In the genomic region with DNA sequence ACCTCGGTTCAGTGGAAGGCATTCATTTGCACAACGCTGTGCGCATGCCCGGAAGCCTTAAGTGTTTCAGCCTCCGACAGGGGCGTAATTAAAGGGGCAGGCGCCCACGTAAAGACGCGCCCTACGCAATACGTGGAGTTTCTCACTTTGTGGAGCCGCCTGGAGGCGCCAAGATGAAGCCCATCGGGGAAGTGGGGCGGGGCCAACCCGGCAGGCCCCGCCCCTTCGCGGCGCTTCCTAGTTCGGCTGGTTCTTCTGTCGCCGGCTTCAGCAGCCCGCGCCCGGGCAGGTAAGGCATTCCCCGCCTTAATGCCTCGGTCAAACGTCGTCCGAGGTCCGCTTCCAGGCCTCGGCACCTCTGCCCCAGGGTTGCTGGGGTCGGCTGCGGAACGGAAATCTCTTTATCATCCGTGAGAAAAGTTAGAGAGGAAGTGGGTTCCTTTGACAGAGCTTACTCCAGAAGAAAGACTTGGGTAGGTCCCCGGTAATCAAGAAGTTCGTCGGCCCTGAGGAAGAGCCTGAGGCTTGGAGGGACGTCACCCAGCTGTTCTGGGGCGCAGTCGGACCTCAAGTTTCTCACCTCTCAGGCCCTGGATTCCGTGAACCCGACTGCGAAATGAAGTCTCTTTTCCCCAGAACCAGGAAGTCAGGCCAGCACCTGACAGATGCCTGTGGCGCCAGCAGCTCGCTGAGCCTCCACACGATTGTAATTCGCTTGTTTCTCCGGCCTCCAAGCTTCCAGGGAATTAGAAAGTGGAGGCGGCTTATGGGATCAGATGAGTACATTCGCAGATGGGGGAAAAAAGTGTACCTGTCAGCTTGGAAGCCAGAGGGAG, we compare ENCODE assay signal across 1 cellular context.
TF ChIP-seq lines count a peak whose summit lies in the region.

A gene (plus strand): TSS at position 224 of the 836 bp plus-strand sequence. CDS start 9,161 bp downstream, outside the sequence.
A gene with protein sequence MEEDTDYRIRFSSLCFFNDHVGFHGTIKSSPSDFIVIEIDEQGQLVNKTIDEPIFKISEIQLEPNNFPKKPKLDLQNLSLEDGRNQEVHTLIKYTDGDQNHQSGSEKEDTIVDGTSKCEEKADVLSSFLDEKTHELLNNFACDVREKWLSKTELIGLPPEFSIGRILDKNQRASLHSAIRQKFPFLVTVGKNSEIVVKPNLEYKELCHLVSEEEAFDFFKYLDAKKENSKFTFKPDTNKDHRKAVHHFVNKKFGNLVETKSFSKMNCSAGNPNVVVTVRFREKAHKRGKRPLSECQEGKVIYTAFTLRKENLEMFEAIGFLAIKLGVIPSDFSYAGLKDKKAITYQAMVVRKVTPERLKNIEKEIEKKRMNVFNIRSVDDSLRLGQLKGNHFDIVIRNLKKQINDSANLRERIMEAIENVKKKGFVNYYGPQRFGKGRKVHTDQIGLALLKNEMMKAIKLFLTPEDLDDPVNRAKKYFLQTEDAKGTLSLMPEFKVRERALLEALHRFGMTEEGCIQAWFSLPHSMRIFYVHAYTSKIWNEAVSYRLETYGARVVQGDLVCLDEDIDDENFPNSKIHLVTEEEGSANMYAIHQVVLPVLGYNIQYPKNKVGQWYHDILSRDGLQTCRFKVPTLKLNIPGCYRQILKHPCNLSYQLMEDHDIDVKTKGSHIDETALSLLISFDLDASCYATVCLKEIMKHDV (minus strand): TSS at position 63 of the 836 bp plus-strand sequence. CDS start 3,545 bp downstream, outside the sequence.

TF ChIP-seq in K562, 482 proteins besides CTCF, POLR2A, EP300 and RAD21 (continued from another document and continues in another):
- no peak for TF ChIP-seq BMI1 (IDR thresholded peaks at IDR 0.05; ENCODE audit: low read length)
- TF ChIP-seq CEBPB (tag; IDR thresholded peaks at IDR 0.05) = peak; percentile 59
- no peak for TF ChIP-seq TFAM (CRISPR knock-in tag; conservative IDR thresholded peaks at IDR 0.05)
- peak; percentile 31 to 55; a peak in 2 of 4 replicates for TF ChIP-seq FOXK2 (conservative IDR thresholded peaks at IDR 0.05 in 1 of 2, IDR thresholded peaks at IDR 0.05 in 1 of 2; ENCODE audit: low read depth in 2 of 2)
- TF ChIP-seq, protein P1, sequence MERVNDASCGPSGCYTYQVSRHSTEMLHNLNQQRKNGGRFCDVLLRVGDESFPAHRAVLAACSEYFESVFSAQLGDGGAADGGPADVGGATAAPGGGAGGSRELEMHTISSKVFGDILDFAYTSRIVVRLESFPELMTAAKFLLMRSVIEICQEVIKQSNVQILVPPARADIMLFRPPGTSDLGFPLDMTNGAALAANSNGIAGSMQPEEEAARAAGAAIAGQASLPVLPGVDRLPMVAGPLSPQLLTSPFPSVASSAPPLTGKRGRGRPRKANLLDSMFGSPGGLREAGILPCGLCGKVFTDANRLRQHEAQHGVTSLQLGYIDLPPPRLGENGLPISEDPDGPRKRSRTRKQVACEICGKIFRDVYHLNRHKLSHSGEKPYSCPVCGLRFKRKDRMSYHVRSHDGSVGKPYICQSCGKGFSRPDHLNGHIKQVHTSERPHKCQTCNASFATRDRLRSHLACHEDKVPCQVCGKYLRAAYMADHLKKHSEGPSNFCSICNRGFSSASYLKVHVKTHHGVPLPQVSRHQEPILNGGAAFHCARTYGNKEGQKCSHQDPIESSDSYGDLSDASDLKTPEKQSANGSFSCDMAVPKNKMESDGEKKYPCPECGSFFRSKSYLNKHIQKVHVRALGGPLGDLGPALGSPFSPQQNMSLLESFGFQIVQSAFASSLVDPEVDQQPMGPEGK (CRISPR knock-in tag; IDR thresholded peaks at IDR 0.05; ENCODE audit: borderline replicate concordance) = no peak
- TF ChIP-seq WHSC1 (IDR thresholded peaks at IDR 0.05; ENCODE audit: low read length) = no peak
- TF ChIP-seq SIN3A (IDR thresholded peaks at IDR 0.05; ENCODE audit: borderline replicate concordance in 2 of 2, control insufficient read depth in 1 of 2, low read depth in 2 of 2, low read length in 2 of 2) = peak; percentile 23 to 65; a peak in 1 of 4 replicates
- TF ChIP-seq RFX7 (CRISPR knock-in tag; IDR thresholded peaks at IDR 0.05) = no peak
- peak; percentile 31 for TF ChIP-seq ASH1L (IDR thresholded peaks at IDR 0.05; ENCODE audit: borderline replicate concordance, low read depth, partially characterized antibody)
- no peak for TF ChIP-seq TEAD4 (IDR thresholded peaks at IDR 0.05; ENCODE audit: low read length)
- TF ChIP-seq TEAD4 (CRISPR knock-in tag; IDR thresholded peaks at IDR 0.05; ENCODE audit: borderline replicate concordance) = no peak
- TF ChIP-seq NR4A1 (CRISPR knock-in tag; IDR thresholded peaks at IDR 0.05) = no peak
- no peak for TF ChIP-seq NR4A1 (tag; IDR thresholded peaks at IDR 0.05)
- peak; percentile 73 for TF ChIP-seq HCFC1 (IDR thresholded peaks at IDR 0.05; ENCODE audit: low read depth, low read length)
- no peak for TF ChIP-seq ZNF696 (CRISPR knock-in tag; conservative IDR thresholded peaks at IDR 0.05)
- no peak for TF ChIP-seq ZNF324 (CRISPR knock-in tag; IDR thresholded peaks at IDR 0.05)
- no peak for TF ChIP-seq SAFB (IDR thresholded peaks at IDR 0.05; ENCODE audit: borderline replicate concordance, low read depth, low read length)
- TF ChIP-seq CHD2 (IDR thresholded peaks at IDR 0.05; ENCODE audit: low read depth, low read length) = 0 out of 2 replicates have a peak, but pooled peaks have one; percentile 2
- TF ChIP-seq POU5F1 (IDR thresholded peaks at IDR 0.05; ENCODE audit: borderline replicate concordance, low read depth, low read length, partially characterized antibody) = no peak
- TF ChIP-seq, protein P2, sequence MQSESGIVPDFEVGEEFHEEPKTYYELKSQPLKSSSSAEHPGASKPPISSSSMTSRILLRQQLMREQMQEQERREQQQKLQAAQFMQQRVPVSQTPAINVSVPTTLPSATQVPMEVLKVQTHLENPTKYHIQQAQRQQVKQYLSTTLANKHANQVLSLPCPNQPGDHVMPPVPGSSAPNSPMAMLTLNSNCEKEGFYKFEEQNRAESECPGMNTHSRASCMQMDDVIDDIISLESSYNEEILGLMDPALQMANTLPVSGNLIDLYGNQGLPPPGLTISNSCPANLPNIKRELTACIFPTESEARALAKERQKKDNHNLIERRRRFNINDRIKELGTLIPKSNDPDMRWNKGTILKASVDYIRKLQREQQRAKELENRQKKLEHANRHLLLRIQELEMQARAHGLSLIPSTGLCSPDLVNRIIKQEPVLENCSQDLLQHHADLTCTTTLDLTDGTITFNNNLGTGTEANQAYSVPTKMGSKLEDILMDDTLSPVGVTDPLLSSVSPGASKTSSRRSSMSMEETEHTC (IDR thresholded peaks at IDR 0.05) = no peak
- TF ChIP-seq, protein P3, sequence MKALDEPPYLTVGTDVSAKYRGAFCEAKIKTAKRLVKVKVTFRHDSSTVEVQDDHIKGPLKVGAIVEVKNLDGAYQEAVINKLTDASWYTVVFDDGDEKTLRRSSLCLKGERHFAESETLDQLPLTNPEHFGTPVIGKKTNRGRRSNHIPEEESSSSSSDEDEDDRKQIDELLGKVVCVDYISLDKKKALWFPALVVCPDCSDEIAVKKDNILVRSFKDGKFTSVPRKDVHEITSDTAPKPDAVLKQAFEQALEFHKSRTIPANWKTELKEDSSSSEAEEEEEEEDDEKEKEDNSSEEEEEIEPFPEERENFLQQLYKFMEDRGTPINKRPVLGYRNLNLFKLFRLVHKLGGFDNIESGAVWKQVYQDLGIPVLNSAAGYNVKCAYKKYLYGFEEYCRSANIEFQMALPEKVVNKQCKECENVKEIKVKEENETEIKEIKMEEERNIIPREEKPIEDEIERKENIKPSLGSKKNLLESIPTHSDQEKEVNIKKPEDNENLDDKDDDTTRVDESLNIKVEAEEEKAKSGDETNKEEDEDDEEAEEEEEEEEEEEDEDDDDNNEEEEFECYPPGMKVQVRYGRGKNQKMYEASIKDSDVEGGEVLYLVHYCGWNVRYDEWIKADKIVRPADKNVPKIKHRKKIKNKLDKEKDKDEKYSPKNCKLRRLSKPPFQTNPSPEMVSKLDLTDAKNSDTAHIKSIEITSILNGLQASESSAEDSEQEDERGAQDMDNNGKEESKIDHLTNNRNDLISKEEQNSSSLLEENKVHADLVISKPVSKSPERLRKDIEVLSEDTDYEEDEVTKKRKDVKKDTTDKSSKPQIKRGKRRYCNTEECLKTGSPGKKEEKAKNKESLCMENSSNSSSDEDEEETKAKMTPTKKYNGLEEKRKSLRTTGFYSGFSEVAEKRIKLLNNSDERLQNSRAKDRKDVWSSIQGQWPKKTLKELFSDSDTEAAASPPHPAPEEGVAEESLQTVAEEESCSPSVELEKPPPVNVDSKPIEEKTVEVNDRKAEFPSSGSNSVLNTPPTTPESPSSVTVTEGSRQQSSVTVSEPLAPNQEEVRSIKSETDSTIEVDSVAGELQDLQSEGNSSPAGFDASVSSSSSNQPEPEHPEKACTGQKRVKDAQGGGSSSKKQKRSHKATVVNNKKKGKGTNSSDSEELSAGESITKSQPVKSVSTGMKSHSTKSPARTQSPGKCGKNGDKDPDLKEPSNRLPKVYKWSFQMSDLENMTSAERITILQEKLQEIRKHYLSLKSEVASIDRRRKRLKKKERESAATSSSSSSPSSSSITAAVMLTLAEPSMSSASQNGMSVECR (CRISPR knock-in tag; IDR thresholded peaks at IDR 0.05) = peak; percentile 65
- 0 out of 2 replicates have a peak, but pooled peaks have one; percentile 13 for TF ChIP-seq SMC3 (conservative IDR thresholded peaks at IDR 0.05; ENCODE audit: insufficient read depth, low read depth, low read length)
- no peak for TF ChIP-seq NFYB (IDR thresholded peaks at IDR 0.05; ENCODE audit: extremely low read depth, insufficient read length)
- TF ChIP-seq SAP30 (IDR thresholded peaks at IDR 0.05; ENCODE audit: borderline replicate concordance, insufficient read depth, low read depth, low read length, poor library complexity, severe bottlenecking) = peak; percentile 35
- no peak for TF ChIP-seq ZNF232 (CRISPR knock-in tag; IDR thresholded peaks at IDR 0.05)
- 0 out of 2 replicates have a peak, but pooled peaks have one; percentile 5 for TF ChIP-seq ARID1B (IDR thresholded peaks at IDR 0.05)
- TF ChIP-seq ZNF134 (CRISPR knock-in tag; conservative IDR thresholded peaks at IDR 0.05) = no peak
- TF ChIP-seq RFX5 (IDR thresholded peaks at IDR 0.05; ENCODE audit: low read depth, low read length) = no peak
- peak; percentile 40; the same call in 1 of the 2 replicates for TF ChIP-seq JUN (IDR thresholded peaks at IDR 0.05; ENCODE audit: borderline replicate concordance, low read depth, low read length)
- TF ChIP-seq JUN (CRISPR knock-in tag; IDR thresholded peaks at IDR 0.05; ENCODE audit: borderline replicate concordance) = no peak
- no peak for TF ChIP-seq KDM4B (IDR thresholded peaks at IDR 0.05; ENCODE audit: borderline replicate concordance in 2 of 2, low read depth in 1 of 2)
- no peak for TF ChIP-seq NFE2 (IDR thresholded peaks at IDR 0.05; ENCODE audit: low read depth)
- no peak for TF ChIP-seq THRAP3 (IDR thresholded peaks at IDR 0.05; ENCODE audit: borderline replicate concordance)
- TF ChIP-seq FOXJ3 (CRISPR knock-in tag; IDR thresholded peaks at IDR 0.05) = no peak
- TF ChIP-seq NR3C1 (CRISPR knock-in tag; IDR thresholded peaks at IDR 0.05) = no peak
- TF ChIP-seq ZNF23 (CRISPR knock-in tag; IDR thresholded peaks at IDR 0.05) = no peak
- TF ChIP-seq ZNF24 (IDR thresholded peaks at IDR 0.05) = peak; percentile 85
- TF ChIP-seq CREBBP (IDR thresholded peaks at IDR 0.05; ENCODE audit: low read depth, low read length) = no peak
- no peak for TF ChIP-seq BRD9 (IDR thresholded peaks at IDR 0.05; ENCODE audit: low read depth, partially characterized antibody)
- no peak for TF ChIP-seq SNRNP70 (optimal IDR thresholded peaks at IDR 0.05; ENCODE audit: low read depth, low read length)
- TF ChIP-seq, protein P4, sequence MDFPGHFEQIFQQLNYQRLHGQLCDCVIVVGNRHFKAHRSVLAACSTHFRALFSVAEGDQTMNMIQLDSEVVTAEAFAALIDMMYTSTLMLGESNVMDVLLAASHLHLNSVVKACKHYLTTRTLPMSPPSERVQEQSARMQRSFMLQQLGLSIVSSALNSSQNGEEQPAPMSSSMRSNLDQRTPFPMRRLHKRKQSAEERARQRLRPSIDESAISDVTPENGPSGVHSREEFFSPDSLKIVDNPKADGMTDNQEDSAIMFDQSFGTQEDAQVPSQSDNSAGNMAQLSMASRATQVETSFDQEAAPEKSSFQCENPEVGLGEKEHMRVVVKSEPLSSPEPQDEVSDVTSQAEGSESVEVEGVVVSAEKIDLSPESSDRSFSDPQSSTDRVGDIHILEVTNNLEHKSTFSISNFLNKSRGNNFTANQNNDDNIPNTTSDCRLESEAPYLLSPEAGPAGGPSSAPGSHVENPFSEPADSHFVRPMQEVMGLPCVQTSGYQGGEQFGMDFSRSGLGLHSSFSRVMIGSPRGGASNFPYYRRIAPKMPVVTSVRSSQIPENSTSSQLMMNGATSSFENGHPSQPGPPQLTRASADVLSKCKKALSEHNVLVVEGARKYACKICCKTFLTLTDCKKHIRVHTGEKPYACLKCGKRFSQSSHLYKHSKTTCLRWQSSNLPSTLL (IDR thresholded peaks at IDR 0.05) = no peak
- no peak for TF ChIP-seq YBX1 (IDR thresholded peaks at IDR 0.05)
- TF ChIP-seq, protein P5, sequence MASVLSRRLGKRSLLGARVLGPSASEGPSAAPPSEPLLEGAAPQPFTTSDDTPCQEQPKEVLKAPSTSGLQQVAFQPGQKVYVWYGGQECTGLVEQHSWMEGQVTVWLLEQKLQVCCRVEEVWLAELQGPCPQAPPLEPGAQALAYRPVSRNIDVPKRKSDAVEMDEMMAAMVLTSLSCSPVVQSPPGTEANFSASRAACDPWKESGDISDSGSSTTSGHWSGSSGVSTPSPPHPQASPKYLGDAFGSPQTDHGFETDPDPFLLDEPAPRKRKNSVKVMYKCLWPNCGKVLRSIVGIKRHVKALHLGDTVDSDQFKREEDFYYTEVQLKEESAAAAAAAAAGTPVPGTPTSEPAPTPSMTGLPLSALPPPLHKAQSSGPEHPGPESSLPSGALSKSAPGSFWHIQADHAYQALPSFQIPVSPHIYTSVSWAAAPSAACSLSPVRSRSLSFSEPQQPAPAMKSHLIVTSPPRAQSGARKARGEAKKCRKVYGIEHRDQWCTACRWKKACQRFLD (CRISPR knock-in tag; IDR thresholded peaks at IDR 0.05) = 0 out of 2 replicates have a peak, but pooled peaks have one; percentile 21
- peak; percentile 85 for TF ChIP-seq PHF8 (IDR thresholded peaks at IDR 0.05; ENCODE audit: borderline replicate concordance, low read length)
- TF ChIP-seq, protein P6, sequence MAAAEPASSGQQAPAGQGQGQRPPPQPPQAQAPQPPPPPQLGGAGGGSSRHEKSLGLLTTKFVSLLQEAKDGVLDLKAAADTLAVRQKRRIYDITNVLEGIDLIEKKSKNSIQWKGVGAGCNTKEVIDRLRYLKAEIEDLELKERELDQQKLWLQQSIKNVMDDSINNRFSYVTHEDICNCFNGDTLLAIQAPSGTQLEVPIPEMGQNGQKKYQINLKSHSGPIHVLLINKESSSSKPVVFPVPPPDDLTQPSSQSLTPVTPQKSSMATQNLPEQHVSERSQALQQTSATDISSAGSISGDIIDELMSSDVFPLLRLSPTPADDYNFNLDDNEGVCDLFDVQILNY (CRISPR knock-in tag; IDR thresholded peaks at IDR 0.05) = no peak
- TF ChIP-seq SREBF1 (IDR thresholded peaks at IDR 0.05; ENCODE audit: borderline replicate concordance, low read depth, low read length) = no peak
- peak; percentile 23 for TF ChIP-seq TAF9B (IDR thresholded peaks at IDR 0.05; ENCODE audit: partially characterized antibody)
- TF ChIP-seq, protein P7, sequence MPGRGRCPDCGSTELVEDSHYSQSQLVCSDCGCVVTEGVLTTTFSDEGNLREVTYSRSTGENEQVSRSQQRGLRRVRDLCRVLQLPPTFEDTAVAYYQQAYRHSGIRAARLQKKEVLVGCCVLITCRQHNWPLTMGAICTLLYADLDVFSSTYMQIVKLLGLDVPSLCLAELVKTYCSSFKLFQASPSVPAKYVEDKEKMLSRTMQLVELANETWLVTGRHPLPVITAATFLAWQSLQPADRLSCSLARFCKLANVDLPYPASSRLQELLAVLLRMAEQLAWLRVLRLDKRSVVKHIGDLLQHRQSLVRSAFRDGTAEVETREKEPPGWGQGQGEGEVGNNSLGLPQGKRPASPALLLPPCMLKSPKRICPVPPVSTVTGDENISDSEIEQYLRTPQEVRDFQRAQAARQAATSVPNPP (IDR thresholded peaks at IDR 0.05; ENCODE audit: borderline replicate concordance, insufficient read depth, insufficient read length) = no peak
